Comparison of ENCODE assay signal across 19 cellular contexts in genomic region chr16:21276090-21276489, GRCh38. TPM values are rescaled to one million over a fixed set of nuclear protein-coding genes. Genes with fewer than 3 reads are reported as not detected.
A peak's percentile ranks its signal among the peaks of the same experiment; 100 is the strongest.
DNase-seq lines count a peak whose midpoint lies in the region; ATAC-seq, FAIRE-seq and TF ChIP-seq lines count a peak whose summit lies in the region.
"Had no signal": no experiment of that assay in that cellular context is flagged by ENCODE, and none has a peak within 500 bp of the region (broad histone marks: within the 10 kb centered on the region; RNA-seq: fewer than 3 reads in every experiment).

No MANE protein-coding gene starts in this region.

- no peak overlapping the region for H4K5ac ChIP-seq in H9 (ENCODE audit: insufficient read length, low read depth, low read length)

- intact Hi-C loops in K562 (cut with micrococcal nuclease) (loop anchor here (5.0 kb wide), 1 partner anchor 49 kb away; no protein-coding TSS in a partner anchor), PC-3 (cut with micrococcal nuclease) (loop anchor here (5.0 kb wide), 1 partner anchor 89 kb away; no protein-coding TSS in a partner anchor)

- WGBS in K562 (ENCODE audit: insufficient coverage, low coverage, missing lambda C conversion rate): 12% methylated on average over 9 of the region's 9 CpGs
- no CpG with 5 or more reads among the region's 9 CpGs for WGBS in H9 (ENCODE audit: extremely low coverage, insufficient read length, low lambda C conversion rate)

- no peak overlapping the region for H4K8ac ChIP-seq in H9 (replicated peaks; ENCODE audit: insufficient read length, low read depth, low read length)

- TF ChIP-seq CTCF in GM12865 (IDR thresholded peaks at IDR 0.05; ENCODE audit: insufficient read depth, low read depth, low read length, missing control alignments) (no peak), K562 (IDR thresholded peaks at IDR 0.05 in 2 of 3, conservative IDR thresholded peaks at IDR 0.05 in 1 of 3; ENCODE audit: insufficient read depth in 2 of 3, low read depth in 1 of 3, low read length in 3 of 3) (no peak), PC-3 (conservative IDR thresholded peaks at IDR 0.05; ENCODE audit: low read depth, low read length) (no peak), H9 (conservative IDR thresholded peaks at IDR 0.05) (no peak)

- H3K27ac ChIP-seq in K562 (ENCODE audit: extremely low read depth, low read depth, low read length): no peak overlapping the region
- H3K27ac ChIP-seq in PC-3 (ENCODE audit: low read length): no peak overlapping the region
- H3K27ac ChIP-seq in H9 (ENCODE audit: insufficient read length, low read depth, low read length): no peak overlapping the region
- H3K27ac ChIP-seq: KMS-11, SJSA1 had no signal

- no peaks in the 10 kb centered on the region for H3K9me3 ChIP-seq in K562 (replicated peaks; ENCODE audit: control insufficient read depth, insufficient read depth, low read depth, low read length)
- no peaks in the 10 kb centered on the region for H3K9me3 ChIP-seq in PC-3 (ENCODE audit: low read length)
- no peaks in the 10 kb centered on the region for H3K9me3 ChIP-seq in H9 (ENCODE audit: control insufficient read depth, low read depth, low read length)
- H3K9me3 ChIP-seq: SJSA1 had no signal

- no peak overlapping the region for H2BK15ac ChIP-seq in H9 (ENCODE audit: low read depth, low read length)

- no peak overlapping the region for H3K9ac ChIP-seq in K562 (ENCODE audit: insufficient read depth in 1 of 2, low read depth in 2 of 2, low read length in 2 of 2)
- no peak overlapping the region for H3K9ac ChIP-seq in PC-3 (ENCODE audit: low read length)
- H3K9ac ChIP-seq in H9 (ENCODE audit: extremely low read depth, insufficient read length, low read length): no peak overlapping the region
- H3K9ac ChIP-seq: KMS-11 had no signal

- peak; percentile 43 for ATAC-seq in HG03432 (IDR thresholded peaks at IDR 0.05; ENCODE audit: unreplicated experiment)
- ATAC-seq in K562: no peak
- ATAC-seq in stimulated activated naive B cell treated with anti-CD40 and anti-IgM and Interleukin-4, amounts not matched to agents 10 μg/mL and 1 μg/mL and 100 μg/mL, for 72 hours (replicated peaks): peak; percentile 83 to 85
- no peak for ATAC-seq in PC-3
- ATAC-seq: HepG2 had no signal

- H3K27me3 ChIP-seq in K562 (ENCODE audit: control insufficient read depth in 2 of 2, insufficient read depth in 2 of 2, low read length in 2 of 2): peaks cover 19 to 35% of the 10 kb centered on the region in 2 experiments
- H3K27me3 ChIP-seq in PC-3 (ENCODE audit: low read length): peaks cover 39% of the 10 kb centered on the region
- H3K27me3 ChIP-seq in H9 (ENCODE audit: insufficient read depth, low read length): no peaks in the 10 kb centered on the region

- H3K27ac Mint-ChIP-seq in stimulated activated naive B cell treated with anti-CD40 and anti-IgM and Interleukin-4, amounts not matched to agents 10 μg/mL and 1 μg/mL and 100 μg/mL, for 72 hours: peak overlapping the region; percentile 67
- H3K27ac Mint-ChIP-seq in H9: no peak overlapping the region
- H3K27ac Mint-ChIP-seq: CD4-positive, alpha-beta memory T cell had no signal

- no peak overlapping the region for H2BK5ac ChIP-seq in H9 (ENCODE audit: insufficient read length, low read length)

- H3K36me3 ChIP-seq in K562 (ENCODE audit: control insufficient read depth, insufficient read depth, low read length) (no peaks in the 10 kb centered on the region), PC-3 (ENCODE audit: low read depth, low read length) (no peaks in the 10 kb centered on the region)
- H3K36me3 ChIP-seq: SJSA1 had no signal

- no peak overlapping the region for H3T11ph ChIP-seq in H9 (ENCODE audit: low read length)

- H2AK5ac ChIP-seq in H9 (ENCODE audit: insufficient read length, low read length): no peak overlapping the region

- POLR2A ChIA-PET in K562 (lab: Yijun Ruan, JAX): interaction anchor here (0.6 to 1.6 kb wide), 4 partner anchors 14 to 87 kb away, joined by 3 to 6 read pairs (median 4); no protein-coding TSS in a partner anchor
- POLR2A ChIA-PET in PC-3 (lab: Charles Lee; ENCODE audit: unreplicated experiment): no interaction called here

- H2BK120ac ChIP-seq in H9 (ENCODE audit: low read depth, low read length, poor library complexity, severe bottlenecking): no peak overlapping the region

- peaks cover 5% of the 10 kb centered on the region for H3K23me2 ChIP-seq in H9 (ENCODE audit: insufficient read length, low read depth, low read length, poor library complexity, severe bottlenecking)

- BruUV-seq in K562 (replicated peaks; lab: Mats Ljungman, UMichigan): no TSS peak
- BruUV-seq in PC-3 (replicated peaks; lab: Mats Ljungman, UMichigan): no TSS peak

- DNase-seq in GM12865 (ENCODE audit: low read depth) (peak; percentile 51), K562 (ENCODE audit: extremely low read depth in 1 of 4, low spot score in 3 of 4) (no peak), NOMO-1 (lab: John Stamatoyannopoulos, UW; ENCODE audit: unreplicated experiment in 2 of 2) (no peak), PC-3 (no peak), H9 (no peak)
- peak; percentile 55 for DNase-seq in stimulated activated naive B cell treated with anti-CD40 and anti-IgM and Interleukin-4, amounts not matched to agents 10 μg/mL and 1 μg/mL and 100 μg/mL, for 72 hours
- DNase-seq: Calu3; CD4-positive, alpha-beta memory T cell; DMS53; MM.1S; NCI-H1417; NCI-H187 treated with DMSO at 0.1 percent for 48 hours; NCI-H446; NCI-H69 had no signal

- H3K4me2 ChIP-seq in K562 (ENCODE audit: insufficient read depth, low read length) (no peak overlapping the region), PC-3 (ENCODE audit: low read length) (no peak overlapping the region), H9 (ENCODE audit: insufficient read depth, insufficient read length, low read length) (no peak overlapping the region)
- H3K4me2 ChIP-seq: KMS-11 had no signal

- H4K91ac ChIP-seq in H9 (ENCODE audit: insufficient read length, low read depth, low read length): no peak overlapping the region

- H3K4me3 ChIP-seq in GM12865 (ENCODE audit: low read depth, low read length): no peak overlapping the region
- H3K4me3 ChIP-seq in K562: no peak overlapping the region
- no peak overlapping the region for H3K4me3 ChIP-seq in PC-3 (ENCODE audit: low read length)
- H3K4me3 ChIP-seq: SJSA1 had no signal

- no peaks in the 10 kb centered on the region for H3K79me2 ChIP-seq in K562 (ENCODE audit: control insufficient read depth, insufficient read depth, low read length)
- H3K79me2 ChIP-seq in PC-3 (ENCODE audit: low read length): no peaks in the 10 kb centered on the region
- H3K79me2 ChIP-seq in H9 (ENCODE audit: insufficient read depth, low read length): no peaks in the 10 kb centered on the region

- H3K4ac ChIP-seq in H9 (ENCODE audit: low read depth, low read length): no peak overlapping the region

- H3K56ac ChIP-seq in H9 (ENCODE audit: insufficient read length, low read depth, low read length): no peak overlapping the region

- no peak for TF ChIP-seq EP300 in K562 (IDR thresholded peaks at IDR 0.05; ENCODE audit: low read length)

- no peak overlapping the region for H3K4me3 Mint-ChIP-seq in stimulated activated naive B cell treated with anti-CD40 and anti-IgM and Interleukin-4, amounts not matched to agents 10 μg/mL and 1 μg/mL and 100 μg/mL, for 72 hours
- H3K4me3 Mint-ChIP-seq in H9: no peak overlapping the region
- H3K4me3 Mint-ChIP-seq: CD4-positive, alpha-beta memory T cell had no signal

- no peak overlapping the region for H2BK20ac ChIP-seq in H9 (ENCODE audit: low read depth, low read length, poor library complexity, severe bottlenecking)

- no peak overlapping the region for H2AFZ ChIP-seq in K562 (ENCODE audit: low read depth, low read length)
- no peak overlapping the region for H2AFZ ChIP-seq in PC-3 (ENCODE audit: low read length)
- no peak overlapping the region for H2AFZ ChIP-seq in H9 (ENCODE audit: low read length)

- H3K4me1 ChIP-seq in K562 (replicated peaks in 1 of 2; ENCODE audit: control insufficient read depth in 2 of 2, insufficient read depth in 2 of 2, low read length in 2 of 2): peaks cover 5 to 15% of the 10 kb centered on the region in 2 experiments; a peak in 3 of 5 replicates
- H3K4me1 ChIP-seq in PC-3 (ENCODE audit: insufficient read depth, low read length): no peaks in the 10 kb centered on the region
- peaks cover 6% of the 10 kb centered on the region for H3K4me1 ChIP-seq in H9 (ENCODE audit: insufficient read depth, low read length)

- no peak overlapping the region for H3K23ac ChIP-seq in H9 (ENCODE audit: insufficient read length, low read depth, low read length)

- no peak for TF ChIP-seq POLR2A in K562 (conservative IDR thresholded peaks at IDR 0.05)

- H3K14ac ChIP-seq in H9 (ENCODE audit: insufficient read depth, low read length): no peak overlapping the region

- no peaks in the 10 kb centered on the region for H3F3A ChIP-seq in PC-3 (ENCODE audit: low read length, unreplicated experiment)

- no peak for TF ChIP-seq RAD21 in K562 (CRISPR knock-in tag; conservative IDR thresholded peaks at IDR 0.05 in 1 of 2, IDR thresholded peaks at IDR 0.05 in 1 of 2)

- no peak overlapping the region for H3K18ac ChIP-seq in H9 (ENCODE audit: insufficient read length, low read depth, low read length)

- H2BK12ac ChIP-seq in H9 (ENCODE audit: insufficient read length, low read depth, low read length): no peak overlapping the region

- in situ Hi-C loops in K562 (cut with MboI): loop anchor here (5.0 kb wide), 1 partner anchor 79 kb away; no protein-coding TSS in a partner anchor

- H3K4me1 Mint-ChIP-seq in stimulated activated naive B cell treated with anti-CD40 and anti-IgM and Interleukin-4, amounts not matched to agents 10 μg/mL and 1 μg/mL and 100 μg/mL, for 72 hours: peaks cover 33 to 47% of the 10 kb centered on the region in 2 donors
- H3K4me1 Mint-ChIP-seq in H9: peaks cover 30 to 37% of the 10 kb centered on the region in 2 experiments
- H3K4me1 Mint-ChIP-seq: CD4-positive, alpha-beta memory T cell had no signal

- peaks cover 13 to 17% of the 10 kb centered on the region in 2 donors for H3K27me3 Mint-ChIP-seq in stimulated activated naive B cell treated with anti-CD40 and anti-IgM and Interleukin-4, amounts not matched to agents 10 μg/mL and 1 μg/mL and 100 μg/mL, for 72 hours
- H3K27me3 Mint-ChIP-seq in H9 (ENCODE audit: low read depth): peaks cover 49% of the 10 kb centered on the region

- H3K9me1 ChIP-seq in K562 (ENCODE audit: control insufficient read depth, insufficient read depth, low read length): no peaks in the 10 kb centered on the region

- H3K79me1 ChIP-seq in H9 (ENCODE audit: insufficient read depth, low read depth, low read length, poor library complexity, severe bottlenecking): no peaks in the 10 kb centered on the region

- H3K9me2 ChIP-seq in PC-3 (replicated peaks; ENCODE audit: low read length): no peaks in the 10 kb centered on the region

- no peaks in the 10 kb centered on the region for H3K36me3 Mint-ChIP-seq in stimulated activated naive B cell treated with anti-CD40 and anti-IgM and Interleukin-4, amounts not matched to agents 10 μg/mL and 1 μg/mL and 100 μg/mL, for 72 hours
- H3K36me3 Mint-ChIP-seq in H9 (ENCODE audit: insufficient read depth in 1 of 3, low read depth in 3 of 3): 0 out of 7 replicates have a peak, but pooled peaks cover 0 to 6% (median 0%) of the 10 kb centered on the region in 3 experiments
- H3K36me3 Mint-ChIP-seq: CD4-positive, alpha-beta memory T cell had no signal

- no peaks in the 10 kb centered on the region for H3K9me3 Mint-ChIP-seq in stimulated activated naive B cell treated with anti-CD40 and anti-IgM and Interleukin-4, amounts not matched to agents 10 μg/mL and 1 μg/mL and 100 μg/mL, for 72 hours
- no peaks in the 10 kb centered on the region for H3K9me3 Mint-ChIP-seq in H9

- H4K20me1 ChIP-seq in K562 (replicated peaks; ENCODE audit: control insufficient read depth, insufficient read depth, low read length) (no peaks in the 10 kb centered on the region), PC-3 (ENCODE audit: low read length) (no peaks in the 10 kb centered on the region), H9 (ENCODE audit: control insufficient read depth, insufficient read depth, insufficient read length) (no peaks in the 10 kb centered on the region)

- no peak for FAIRE-seq in K562 (lab: Jason Lieb, UNC)
- FAIRE-seq: H54, HepG2 had no signal

- CTCF ChIA-PET in K562 (lab: Yijun Ruan, JAX; ENCODE audit: low intra/inter-chr PET ratio) (no interaction called here), PC-3 (lab: Charles Lee) (no interaction called here)

RNA-seq across cellular contexts. Expression of gene CRYM, which starts 2.0 kb away (rescaled TPM):
- total RNA-seq in K562 (2011; cell fraction: chromatin; rRNA removed; ENCODE audit: low replicate concordance): 0.58 and 1.00 TPM in 2 replicates
- total RNA-seq in K562 (2011; cell fraction: nucleolus; rRNA removed): 0.33 and 0.66 TPM in 2 replicates
- 0.46 and 0.66 TPM in 2 replicates for total RNA-seq in K562 (2011; cell fraction: nucleoplasm; rRNA removed)
- 0.41 and 0.65 TPM in 2 replicates for total RNA-seq in K562 (2014; rRNA removed)
- 0.41 and 0.47 TPM in 2 replicates for total RNA-seq in K562 (2014; rRNA removed; fragmentation: Illumina TruSeq; extraction: Trizol)
- 0.23 and 0.58 TPM in 2 replicates for total RNA-seq in K562 (2015; rRNA removed; fragmentation: Illumina TruSeq; extraction: Trizol)
- 0.98 TPM in 2 replicates for total RNA-seq in K562 (2021)
- 0.56 and 0.62 TPM in 2 replicates for polyA plus RNA-seq in K562 (2011; rRNA removed)
- polyA plus RNA-seq in K562 (2011; cell fraction: cytosol; rRNA removed): 0.62 and 1.7 TPM in 2 replicates
- polyA plus RNA-seq in K562 (2011; cell fraction: nucleus; rRNA removed): 0.77 and 0.79 TPM in 2 replicates
- polyA plus RNA-seq in K562 (2012): 0.82 and 1.5 TPM in 2 replicates
- polyA plus RNA-seq in K562 (2014; fragmentation: Illumina TruSeq; extraction: Trizol): 0.47 and 0.59 TPM in 2 replicates
- under 1 TPM; 0.08 to 0.15 TPM for polyA plus RNA-seq in K562 (2014; fragmentation: Nextera tagmentation; extraction: Ambion mirVana)
- 0.37 and 0.73 TPM in 2 replicates for polyA plus RNA-seq in K562 (2014; rRNA removed)
- polyA minus RNA-seq in K562 (2011; rRNA and poly(A)+ RNA removed): 0.28 and 0.36 TPM in 2 replicates
- polyA minus RNA-seq in K562 (2011; cell fraction: cytosol; rRNA and poly(A)+ RNA removed): not detected in 2 replicates
- polyA minus RNA-seq in K562 (2011; cell fraction: nucleus; rRNA and poly(A)+ RNA removed): 0.33 TPM in 1 of 2 replicates, not detected in the other
- total RNA-seq in PC-3 (2014; rRNA removed): not detected in 2 replicates
- 16.4 and 17.8 TPM in 2 replicates for total RNA-seq in H9 (2021)
- total RNA-seq: CD4-positive, alpha-beta memory T cell; SJSA1 had no signal
- polyA plus RNA-seq: CD4-positive, alpha-beta memory T cell had no signal

RNA-seq across cellular contexts. Expression of gene ANKS4B, which starts 42.6 kb away (rescaled TPM):
- total RNA-seq in K562 (2011; cell fraction: chromatin; rRNA removed; ENCODE audit: low replicate concordance): not detected in 2 replicates
- not detected in 2 replicates for total RNA-seq in K562 (2011; cell fraction: nucleolus; rRNA removed)
- total RNA-seq in K562 (2011; cell fraction: nucleoplasm; rRNA removed): not detected in 2 replicates
- total RNA-seq in K562 (2014; rRNA removed) (not detected in 2 replicates), K562 (2014; rRNA removed; fragmentation: Illumina TruSeq; extraction: Trizol) (not detected in 2 replicates), K562 (2015; rRNA removed; fragmentation: Illumina TruSeq; extraction: Trizol) (not detected in 2 replicates), K562 (2021) (not detected in 2 replicates), PC-3 (2014; rRNA removed) (not detected in 2 replicates), H9 (2021) (0.07 and 0.09 TPM in 2 replicates)
- polyA plus RNA-seq in K562 (2011; rRNA removed) (not detected in 2 replicates), K562 (2014; fragmentation: Illumina TruSeq; extraction: Trizol) (not detected in 2 replicates), K562 (2014; fragmentation: Nextera tagmentation; extraction: Ambion mirVana) (not detected), K562 (2014; rRNA removed) (not detected in 2 replicates)
- polyA plus RNA-seq in K562 (2011; cell fraction: cytosol; rRNA removed): not detected in 2 replicates
- not detected in 2 replicates for polyA plus RNA-seq in K562 (2011; cell fraction: nucleus; rRNA removed)
- polyA plus RNA-seq in K562 (2012): not detected in 2 replicates
- not detected in 2 replicates for polyA minus RNA-seq in K562 (2011; rRNA and poly(A)+ RNA removed)
- polyA minus RNA-seq in K562 (2011; cell fraction: cytosol; rRNA and poly(A)+ RNA removed): not detected in 2 replicates
- not detected in 2 replicates for polyA minus RNA-seq in K562 (2011; cell fraction: nucleus; rRNA and poly(A)+ RNA removed)
- total RNA-seq: CD4-positive, alpha-beta memory T cell; SJSA1 had no signal
- polyA plus RNA-seq: CD4-positive, alpha-beta memory T cell had no signal

Comparison
In these comparisons a context has a peak if more than half of its experiments do, and no peak if none do; other contexts are left out.
1. DNase-seq: peak in GM12865 (single experiment) and stimulated activated naive B cell treated with anti-CD40 and anti-IgM and Interleukin-4, amounts not matched to agents 10 μg/mL and 1 μg/mL and 100 μg/mL, for 72 hours (single experiment); none in K562 (0 of 4), NOMO-1 (0 of 2), PC-3 (single experiment) and H9 (single experiment).
2. ATAC-seq: peak in HG03432 (single experiment) and stimulated activated naive B cell treated with anti-CD40 and anti-IgM and Interleukin-4, amounts not matched to agents 10 μg/mL and 1 μg/mL and 100 μg/mL, for 72 hours (2 of 2); none in K562 (single experiment) and PC-3 (single experiment).